In genomic region chr7:71389976-71390375, GRCh38 we compare ENCODE assay signal across 26 cellular contexts.
DNase-seq lines count a peak whose midpoint lies in the region; TF ChIP-seq lines count a peak whose summit lies in the region.
"Had no signal": no experiment of that assay in that cellular context is flagged by ENCODE, and none has a peak within 500 bp of the region (broad histone marks: within the 10 kb centered on the region; RNA-seq: fewer than 3 reads in every experiment).

No MANE protein-coding gene starts in this region.

- peaks cover 24% of the 10 kb centered on the region for H3F3A ChIP-seq in neural progenitor cell (ENCODE audit: low read depth)

- CTCF ChIA-PET in RWPE1 (lab: Yijun Ruan, JAX), result no interaction called here

- H3K4me3 Mint-ChIP-seq in neural progenitor cell, result no peak overlapping the region
- H3K4me3 Mint-ChIP-seq: B cell; CD8-positive, alpha-beta memory T cell; GM23338; T-helper 1 cell treated with Interleukin-12 subunit alpha and Interleukin-12 subunit beta and Interleukin-4 antibody, amounts not matched to agents 30 μg/mL and 1 μg/mL, for 36 hours had no signal

- DNase-seq in NCI-H524 treated with DMSO at 0.1 percent for 48 hours (lab: John Stamatoyannopoulos, UW), result peak; percentile 46
- DNase-seq in ecto neural progenitor cell (ENCODE audit: low spot score), result peak; percentile 75
- peak; percentile 88 for DNase-seq in neural progenitor cell (ENCODE audit: low spot score)
- DNase-seq in RWPE1 (ENCODE audit: low spot score), result no peak
- no peak for DNase-seq in GM13977 (ENCODE audit: low spot score)
- no peak for DNase-seq in DMS79 (lab: John Stamatoyannopoulos, UW)
- no peak for DNase-seq in dorsolateral prefrontal cortex
- DNase-seq: CD8-positive, alpha-beta memory T cell; DMS153; KBM-7; MV-4-11; NCI-H1105; NCI-H1436 treated with DMSO at 0.1 percent for 48 hours; NCI-H187 treated with DMSO at 0.1 percent for 48 hours; NCI-H2171 treated with DMSO at 0.1 percent for 48 hours; NCI-H345; NCI-H510A treated with DMSO at 0.1 percent for 48 hours; NCI-H774; SIG-M5; SK-N-SH; SW 1271 had no signal

- no peak overlapping the region for H3K9ac ChIP-seq in neural progenitor cell
- H3K9ac ChIP-seq: SK-N-SH had no signal

- H2AFZ ChIP-seq in neural progenitor cell (replicated peaks), result no peak overlapping the region
- H2AFZ ChIP-seq: GM23338 had no signal

- peaks cover 21% of the 10 kb centered on the region for H3K79me2 ChIP-seq in neural progenitor cell (ENCODE audit: low read depth)

- POLR2A ChIA-PET in RWPE1 (lab: Yijun Ruan, JAX; ENCODE audit: low non-redundant PET), result no interaction called here

- H4K20me1 ChIP-seq in neural progenitor cell (ENCODE audit: low read depth), result no peaks in the 10 kb centered on the region

- H3K27me3 Mint-ChIP-seq in neural progenitor cell (ENCODE audit: insufficient read depth, low read depth), result peaks cover 11% of the 10 kb centered on the region
- H3K27me3 Mint-ChIP-seq: B cell; CD8-positive, alpha-beta memory T cell had no signal

- peaks cover 29% of the 10 kb centered on the region for H3K4me1 ChIP-seq in neural progenitor cell
- H3K4me1 ChIP-seq: HAP-1 had no signal

- intact Hi-C loops in dorsolateral prefrontal cortex (cut with DNase I), result no loop called here

- TF ChIP-seq CTCF in neural progenitor cell (IDR thresholded peaks at IDR 0.05) (no peak), RWPE1 (conservative IDR thresholded peaks at IDR 0.05; ENCODE audit: low read depth) (no peak), GM13977 (IDR thresholded peaks at IDR 0.05; ENCODE audit: extremely low read depth, insufficient read depth, missing control alignments) (no peak), dorsolateral prefrontal cortex (IDR thresholded peaks at IDR 0.05 in 54 of 56, conservative IDR thresholded peaks at IDR 0.05 in 2 of 56; ENCODE audit: low read depth in 1 of 56, partially characterized antibody in 56 of 56) (no peak)

- H3K27ac Mint-ChIP-seq in neural progenitor cell, result peak overlapping the region; percentile 82
- H3K27ac Mint-ChIP-seq: B cell; CD8-positive, alpha-beta memory T cell; T-helper 1 cell treated with Interleukin-12 subunit alpha and Interleukin-12 subunit beta and Interleukin-4 antibody, amounts not matched to agents 30 μg/mL and 1 μg/mL, for 36 hours had no signal

- no peaks in the 10 kb centered on the region for H3K9me3 ChIP-seq in neural progenitor cell (ENCODE audit: low read depth)
- H3K9me3 ChIP-seq: SK-N-SH had no signal

- peaks cover 20% of the 10 kb centered on the region for H3K36me3 Mint-ChIP-seq in neural progenitor cell
- H3K36me3 Mint-ChIP-seq: CD8-positive, alpha-beta memory T cell had no signal

- no peak overlapping the region for H3K4me3 ChIP-seq in neural progenitor cell
- H3K4me3 ChIP-seq in dorsolateral prefrontal cortex, result no peak overlapping the region
- H3K4me3 ChIP-seq: GM23338, HAP-1 had no signal

- peaks cover 21% of the 10 kb centered on the region for H3K4me1 Mint-ChIP-seq in neural progenitor cell
- H3K4me1 Mint-ChIP-seq: B cell; CD8-positive, alpha-beta memory T cell had no signal

- peak overlapping the region; percentile 54 for H3K4me2 ChIP-seq in neural progenitor cell
- H3K4me2 ChIP-seq: GM23338, SK-N-SH had no signal

- H3K36me3 ChIP-seq in neural progenitor cell, result no peaks in the 10 kb centered on the region
- H3K36me3 ChIP-seq: HAP-1 had no signal

- H3K27ac ChIP-seq in neural progenitor cell (peak overlapping the region; percentile 80), RWPE1 (no peak overlapping the region), dorsolateral prefrontal cortex (no peak overlapping the region)
- H3K27ac ChIP-seq: C4-2B had no signal

- in situ Hi-C loops in GM13977 (cut with MboI; ENCODE audit: low pct_unique_long_range_greater_than_20kb, low sequenced_read_pairs, unreplicated experiment), result no loop called here

- peaks cover 25% of the 10 kb centered on the region for H3K9me3 Mint-ChIP-seq in neural progenitor cell

- H3K27me3 ChIP-seq in neural progenitor cell (no peaks in the 10 kb centered on the region), dorsolateral prefrontal cortex (no peaks in the 10 kb centered on the region)

Comparison
In these comparisons a context has a peak if more than half of its experiments do, and no peak if none do; other contexts are left out.
1. DNase-seq: peak in NCI-H524 treated with DMSO at 0.1 percent for 48 hours (single experiment), ecto neural progenitor cell (single experiment) and neural progenitor cell (single experiment); none in RWPE1 (single experiment), GM13977 (single experiment), DMS79 (single experiment) and dorsolateral prefrontal cortex (0 of 10).